Comparison of ENCODE assay signal across 8 cellular contexts in genomic region chrX:47831788-47832187, GRCh38. TPM values are rescaled to one million over a fixed set of nuclear protein-coding genes. Genes with fewer than 3 reads are reported as not detected.
A peak's percentile ranks its signal among the peaks of the same experiment; 100 is the strongest.
DNase-seq lines count a peak whose midpoint lies in the region; ATAC-seq and TF ChIP-seq lines count a peak whose summit lies in the region.

No MANE protein-coding gene starts in this region.

- no peaks in the 10 kb centered on the region for H3K36me3 ChIP-seq in OCI-LY3 (replicated peaks; ENCODE audit: low read depth, low read length)
- no peaks in the 10 kb centered on the region for H3K36me3 ChIP-seq in spleen

- WGBS in spleen, 5 donors = 33 to 51% (median 45%) methylated on average over 2 of the region's 2 CpGs

- no peak overlapping the region for H3K27ac Mint-ChIP-seq in activated T-cell treated with anti-CD3 and anti-CD28 coated beads, Interleukin-2, amount 50 U/mL, for 24 hours

- H3K27ac ChIP-seq in OCI-LY3 (ENCODE audit: low read length) (no peak overlapping the region), spleen (no peak overlapping the region)

- intact Hi-C loops in spleen (cut with DNase I; ENCODE audit: low total_unique reads) = loop anchor here (10.0 kb wide), 1 partner anchor 193 kb away; no protein-coding TSS in a partner anchor

- H3K4me1 ChIP-seq in OCI-LY3 (ENCODE audit: low read length) (peaks cover 4% of the 10 kb centered on the region; the same call in 1 of the 2 replicates), spleen (peaks cover 0 to 7% (median 2%) of the 10 kb centered on the region in 6 donors)

- H3K9me3 ChIP-seq in OCI-LY3 (ENCODE audit: insufficient read depth, low read length) (no peaks in the 10 kb centered on the region), spleen (no peaks in the 10 kb centered on the region)

- TF ChIP-seq CTCF in OCI-LY3 (IDR thresholded peaks at IDR 0.05; ENCODE audit: low read depth, low read length) (peak; percentile 66), spleen (IDR thresholded peaks at IDR 0.05 in 8 of 11, conservative IDR thresholded peaks at IDR 0.05 in 3 of 11) (peak in 10 of 11 experiments; percentile 31 to 74 (median 59))

- peaks cover 6% of the 10 kb centered on the region for H3K36me3 Mint-ChIP-seq in activated T-cell treated with anti-CD3 and anti-CD28 coated beads, Interleukin-2, amount 50 U/mL, for 24 hours (ENCODE audit: low read depth)

- no peak overlapping the region for H3K4me3 Mint-ChIP-seq in activated T-cell treated with anti-CD3 and anti-CD28 coated beads, Interleukin-2, amount 50 U/mL, for 24 hours

- no peaks in the 10 kb centered on the region for H3K9me3 Mint-ChIP-seq in activated T-cell treated with anti-CD3 and anti-CD28 coated beads, Interleukin-2, amount 50 U/mL, for 24 hours

- H3K79me2 ChIP-seq in OCI-LY3 (ENCODE audit: low read length) = no peaks in the 10 kb centered on the region

- H3K9ac ChIP-seq in OCI-LY3 (ENCODE audit: low read length) = no peak overlapping the region

- no peak overlapping the region for H3K4me2 ChIP-seq in OCI-LY3 (ENCODE audit: low read length)

- no peaks in the 10 kb centered on the region for H4K20me1 ChIP-seq in OCI-LY3 (ENCODE audit: insufficient read depth, low read length)

- H3K27me3 ChIP-seq in OCI-LY3 (ENCODE audit: low read depth, low read length) = no peaks in the 10 kb centered on the region
- no peaks in the 10 kb centered on the region for H3K27me3 ChIP-seq in spleen (replicated peaks in 1 of 7)

- peaks cover 12% of the 10 kb centered on the region for H3K27me3 Mint-ChIP-seq in activated T-cell treated with anti-CD3 and anti-CD28 coated beads, Interleukin-2, amount 50 U/mL, for 24 hours

- peak; percentile 68 for DNase-seq in D341Med (ENCODE audit: low spot score)
- DNase-seq in HT1080 (ENCODE audit: low read depth) = peak; percentile 32
- DNase-seq in activated T-cell treated with anti-CD3 and anti-CD28 coated beads, Interleukin-2, amount 50 U/mL, for 24 hours = peak; percentile 63
- peak; percentile 50 for DNase-seq in germinal center (ENCODE audit: low spot score)
- DNase-seq in spleen = peak; percentile 75

- H2AFZ ChIP-seq in OCI-LY3 (ENCODE audit: low read depth, low read length) = no peak overlapping the region

- peaks cover 11% of the 10 kb centered on the region for H3K4me1 Mint-ChIP-seq in activated T-cell treated with anti-CD3 and anti-CD28 coated beads, Interleukin-2, amount 50 U/mL, for 24 hours (ENCODE audit: low read depth)

- H3K4me3 ChIP-seq in OCI-LY3 (ENCODE audit: low read length) (no peak overlapping the region), spleen (no peak overlapping the region)

- ATAC-seq in HG02970 (IDR thresholded peaks at IDR 0.05; ENCODE audit: low FRiP score, unreplicated experiment) (no peak), GM19324 (IDR thresholded peaks at IDR 0.05; ENCODE audit: low FRiP score, unreplicated experiment) (no peak)

- TF ChIP-seq POLR2A in spleen (IDR thresholded peaks at IDR 0.05) = no peak

RNA-seq across cellular contexts. Expression of gene ZNF81, which starts 4.9 kb away (rescaled TPM):
- 5.6 and 7.7 TPM in 2 replicates for total RNA-seq in HT1080 (2014; rRNA removed; shearing (Covaris generic))
- polyA plus RNA-seq in HT1080 (2015; cell fraction: cytosol; rRNA removed) = 1.6 and 2.4 TPM in 2 replicates
- 2.7 and 3.1 TPM in 2 replicates for polyA plus RNA-seq in HT1080 (2015; cell fraction: nucleus; rRNA removed)
- 10 to 100 TPM; 10.6 to 17.1 (median 13.8) TPM for total RNA-seq in spleen
- 1 to 10 TPM; 1.2 to 2.4 (median 1.3) TPM for polyA plus RNA-seq in spleen
